ENCODE assay signal across 22 cellular contexts in the genomic region with DNA sequence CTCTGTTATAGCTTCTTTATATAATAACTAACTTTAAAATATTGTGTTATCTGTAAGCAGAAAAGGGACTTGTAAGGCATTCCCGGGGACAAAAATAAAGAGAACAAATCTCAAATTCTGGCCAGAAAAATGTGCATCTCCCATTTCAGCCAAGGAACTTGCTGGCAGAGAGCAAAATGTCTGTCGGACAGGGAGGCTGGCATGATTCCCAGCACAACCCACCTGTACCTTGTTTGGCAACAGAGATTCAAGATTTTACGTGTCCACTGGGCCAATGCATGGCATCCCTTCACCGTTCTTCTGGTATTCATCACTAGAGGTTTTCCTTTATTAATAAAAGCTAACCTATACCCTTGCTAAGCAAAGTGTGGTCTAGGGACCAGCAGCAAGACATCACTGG.
"Had no signal": no experiment of that assay in that cellular context is flagged by ENCODE, and none has a peak within 500 bp of the region (broad histone marks: within the 10 kb centered on the region; RNA-seq: fewer than 3 reads in every experiment).

No MANE protein-coding gene starts in this region.

- H3K4me3 ChIP-seq: esophagus muscularis mucosa, gastroesophageal sphincter, mucosa of descending colon, spleen, testis, tibial nerve, upper lobe of right lung, vagina had no signal

- DNase-seq: effector memory CD8-positive, alpha-beta T cell; foreskin fibroblast; glutamatergic neuron; islet precursor cell; mucosa of descending colon; natural killer cell; posterior cingulate gyrus; spleen; stimulated activated CD4-positive, alpha-beta T cell treated with anti-CD3 and anti-CD28 coated beads, Interleukin-15, amount 100 ng/mL, for 24 hours; stimulated activated CD4-positive, alpha-beta T cell treated with anti-CD3 and anti-CD28 coated beads, Interleukin-1b, Interleukin-23, amount 100 ng/mL, for 48 hours; stimulated activated CD4-positive, alpha-beta T cell treated with anti-CD3 and anti-CD28 coated beads, Interleukin-4, amount 100 ng/mL, for 24 hours; stimulated activated naive B cell treated with anti-CD40 and anti-IgM and Interleukin-4, amounts not matched to agents 10 μg/mL and 1 μg/mL and 100 μg/mL, for 72 hours; stimulated activated naive CD8-positive, alpha-beta T cell treated with anti-CD3 and anti-CD28 coated beads, Interleukin-15, amount 100 ng/mL, for 72 hours; testis; upper lobe of right lung had no signal

- ATAC-seq: effector memory CD8-positive, alpha-beta T cell; gastroesophageal sphincter; left lobe of liver; mucosa of descending colon; natural killer cell; sciatic nerve; stimulated activated naive B cell treated with anti-CD40 and anti-IgM and Interleukin-4, amounts not matched to agents 10 μg/mL and 1 μg/mL and 100 μg/mL, for 72 hours; stimulated activated naive CD8-positive, alpha-beta T cell treated with anti-CD3 and anti-CD28 coated beads, Interleukin-15, amount 100 ng/mL, for 72 hours; upper lobe of right lung had no signal

- H3K9me3 ChIP-seq: esophagus muscularis mucosa, gastroesophageal sphincter, spleen, testis, tibial nerve, upper lobe of right lung, vagina had no signal

- H3K27ac ChIP-seq: epithelial cell of prostate, esophagus muscularis mucosa, gastroesophageal sphincter, spleen, testis, tibial nerve, upper lobe of right lung, vagina had no signal

- H3K4me1 ChIP-seq: esophagus muscularis mucosa, gastroesophageal sphincter, spleen, testis, tibial nerve, upper lobe of right lung, vagina had no signal

- H3K36me3 ChIP-seq: esophagus muscularis mucosa, gastroesophageal sphincter, spleen, tibial nerve, upper lobe of right lung, vagina had no signal

- H3K27me3 ChIP-seq: esophagus muscularis mucosa, gastroesophageal sphincter, spleen, testis, tibial nerve, upper lobe of right lung, vagina had no signal
